21 cellular contexts compared by ENCODE assay signal in the genomic region with DNA sequence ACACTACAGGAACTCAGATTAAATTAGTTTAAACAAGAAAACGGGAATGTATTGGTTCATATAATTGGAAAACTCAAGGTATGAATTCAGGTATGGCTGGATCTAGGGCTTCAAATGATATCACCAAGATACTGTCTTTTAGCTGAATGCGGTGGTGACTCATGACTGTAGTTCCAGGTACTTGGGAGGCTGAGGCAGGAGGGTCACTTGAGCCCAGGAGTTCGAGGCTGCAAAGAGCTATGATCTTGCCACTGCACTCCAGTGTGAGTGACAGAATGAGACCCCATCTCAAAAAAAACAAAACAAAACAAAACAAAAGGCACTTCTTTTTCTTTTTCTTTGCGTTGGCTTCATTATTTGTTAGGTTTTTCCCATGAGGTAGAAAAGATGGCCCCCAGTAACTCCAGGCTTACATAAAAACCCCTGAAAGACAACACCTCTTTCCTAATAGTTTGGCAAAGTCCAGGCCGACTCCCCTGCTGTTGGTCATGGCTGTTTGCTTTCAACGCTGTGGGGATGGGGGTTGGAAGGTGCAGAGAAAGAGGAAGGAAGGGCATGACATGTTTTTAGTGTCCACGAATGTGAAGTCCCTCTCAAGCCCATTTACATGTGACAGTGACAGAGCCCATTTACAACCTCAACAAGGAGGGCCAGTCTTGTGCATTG. TPM values are rescaled to one million over a fixed set of nuclear protein-coding genes. Genes with fewer than 3 reads are reported as not detected.
A peak's percentile ranks its signal among the peaks of the same experiment; 100 is the strongest.
DNase-seq lines count a peak whose midpoint lies in the region; ATAC-seq, FAIRE-seq and TF ChIP-seq lines count a peak whose summit lies in the region.
"Had no signal": no experiment of that assay in that cellular context is flagged by ENCODE, and none has a peak within 500 bp of the region (broad histone marks: within the 10 kb centered on the region; RNA-seq: fewer than 3 reads in every experiment).

No MANE protein-coding gene starts in this region.

- TF ChIP-seq POLR2A in Peyer's patch (IDR thresholded peaks at IDR 0.05) = no peak

- intact Hi-C loops in cardiac septum (cut with DNase I) = no loop called here
- intact Hi-C loops in Right ventricle myocardium superior (cut with DNase I) = no loop called here
- intact Hi-C loops in kidney (cut with DNase I) = no loop called here
- intact Hi-C loops in upper lobe of right lung (cut with DNase I) = no loop called here

- ATAC-seq in Right ventricle myocardium superior (ENCODE audit: poor library complexity) (no peak), upper lobe of right lung (no peak), GM21423 (IDR thresholded peaks at IDR 0.05; ENCODE audit: unreplicated experiment) (no peak)
- ATAC-seq: activated naive CD4-positive, alpha-beta T cell treated with anti-CD3 and anti-CD28 coated beads, Interleukin-2, amount 50 U/mL, for 72 hours; natural killer cell; stimulated activated naive CD8-positive, alpha-beta T cell treated with anti-CD3 and anti-CD28 coated beads, Interleukin-15, amount 100 ng/mL, for 72 hours had no signal

- H3K4me3 ChIP-seq in Peyer's patch = no peak overlapping the region
- H3K4me3 ChIP-seq in kidney (ENCODE audit: low read length in 2 of 2) = no peak overlapping the region
- no peak overlapping the region for H3K4me3 ChIP-seq in upper lobe of right lung

- H3K27me3 ChIP-seq in Peyer's patch (no peaks in the 10 kb centered on the region), upper lobe of right lung (no peaks in the 10 kb centered on the region)

- peak; percentile 15 for DNase-seq in cardiac septum (ENCODE audit: low spot score)
- no peak for DNase-seq in Right ventricle myocardium superior
- DNase-seq in Peyer's patch = peak in 2 of 3 donors; percentile 6 to 41
- DNase-seq in kidney = peak; percentile 7
- DNase-seq in upper lobe of right lung = peak; percentile 4
- DNase-seq in NCI-H2196 (lab: John Stamatoyannopoulos, UW; ENCODE audit: unreplicated experiment) = no peak
- DNase-seq in GM10266 (ENCODE audit: extremely low spot score) = no peak
- DNase-seq: 8988T; activated CD4-positive, alpha-beta T cell treated with anti-CD3 and anti-CD28 coated beads for 48 hours; CD8-positive, alpha-beta memory T cell; cortex of kidney; H9; natural killer cell; NCI-H2029 treated with DMSO at 0.1 percent for 48 hours; NCI-H510A treated with DMSO at 0.1 percent for 48 hours; stimulated activated CD4-positive, alpha-beta T cell treated with anti-CD3 and anti-CD28 coated beads, Interleukin-15, amount 100 ng/mL, for 24 hours; stimulated activated naive CD8-positive, alpha-beta T cell treated with anti-CD3 and anti-CD28 coated beads, Interleukin-15, amount 100 ng/mL, for 72 hours had no signal

- no peak overlapping the region for H3K27ac ChIP-seq in Peyer's patch
- no peak overlapping the region for H3K27ac ChIP-seq in kidney (ENCODE audit: low read depth in 2 of 2, low read length in 2 of 2)
- no peak overlapping the region for H3K27ac ChIP-seq in upper lobe of right lung
- H3K27ac ChIP-seq: epithelial cell of prostate had no signal

- TF ChIP-seq CTCF in Peyer's patch (IDR thresholded peaks at IDR 0.05) = no peak
- no peak for TF ChIP-seq CTCF in kidney (IDR thresholded peaks at IDR 0.05; ENCODE audit: borderline replicate concordance, extremely low read depth, insufficient read depth)
- TF ChIP-seq CTCF in upper lobe of right lung (IDR thresholded peaks at IDR 0.05) = no peak
- TF ChIP-seq CTCF in GM10266 (IDR thresholded peaks at IDR 0.05; ENCODE audit: control insufficient read depth, insufficient read depth, low read depth, missing control alignments) = no peak

- H3K9me3 ChIP-seq in Peyer's patch = no peaks in the 10 kb centered on the region
- no peaks in the 10 kb centered on the region for H3K9me3 ChIP-seq in kidney (ENCODE audit: control insufficient read depth in 1 of 2, low read length in 2 of 2)
- no peaks in the 10 kb centered on the region for H3K9me3 ChIP-seq in upper lobe of right lung

- H3K4me1 ChIP-seq in Peyer's patch = no peaks in the 10 kb centered on the region
- H3K4me1 ChIP-seq in kidney (ENCODE audit: control insufficient read depth in 1 of 2, insufficient read depth in 1 of 2, low read depth in 1 of 2, low read length in 2 of 2) = no peaks in the 10 kb centered on the region
- H3K4me1 ChIP-seq in upper lobe of right lung = peaks cover 8% of the 10 kb centered on the region

- no peak overlapping the region for H3K9ac ChIP-seq in kidney (ENCODE audit: low read length in 2 of 2)

- no peak for FAIRE-seq in kidney (lab: Jason Lieb, UNC)

- no peaks in the 10 kb centered on the region for H3K36me3 ChIP-seq in Peyer's patch
- no peaks in the 10 kb centered on the region for H3K36me3 ChIP-seq in kidney (ENCODE audit: control insufficient read depth in 1 of 2, insufficient read depth in 2 of 2, low read length in 2 of 2)
- H3K36me3 ChIP-seq in upper lobe of right lung = no peaks in the 10 kb centered on the region

RNA-seq across cellular contexts. Expression of a gene that starts 39.8 kb away (rescaled TPM):
- total RNA-seq in cardiac septum = not detected
- not detected for total RNA-seq in Right ventricle myocardium superior
- under 1 TPM in 3 of 4 donors, not detected in 1; 0.27 to 0.85 (median 0.83) TPM for total RNA-seq in Peyer's patch
- 0.88 TPM for total RNA-seq in kidney
- polyA plus RNA-seq in kidney (ENCODE audit: insufficient read depth, low read depth, low replicate concordance) = 8.4 TPM
- total RNA-seq in upper lobe of right lung = 0.93 TPM
- total RNA-seq: CD8-positive, alpha-beta memory T cell; lung microvascular endothelial cell; natural killer cell had no signal

RNA-seq across cellular contexts. Expression of a gene that starts 47.8 kb away (rescaled TPM):
- total RNA-seq in cardiac septum (16.1 TPM), Right ventricle myocardium superior (20.3 TPM), Peyer's patch (10 to 100 TPM; 20.8 to 49.9 (median 37.4) TPM), kidney (30.7 TPM), upper lobe of right lung (24.7 TPM)
- 21.6 TPM for polyA plus RNA-seq in kidney (ENCODE audit: insufficient read depth, low read depth, low replicate concordance)

Comparison
In these comparisons a context has a peak if more than half of its experiments do, and no peak if none do; other contexts are left out.
1. DNase-seq: peak in cardiac septum (single experiment), Peyer's patch (2 of 3), kidney (single experiment) and upper lobe of right lung (single experiment); none in Right ventricle myocardium superior (single experiment), NCI-H2196 (single experiment) and GM10266 (single experiment).